8 cellular contexts compared by ENCODE assay signal in genomic region chr9:96344458-96345180, GRCh38.
DNase-seq lines count a peak whose midpoint lies in the region; ATAC-seq and TF ChIP-seq lines count a peak whose summit lies in the region.

No MANE protein-coding gene starts in this region.

- in situ Hi-C loops in astrocyte of the cerebellum (cut with HindIII; ENCODE audit: low sequenced_read_pairs) = no loop called here

- peak; percentile 4 for DNase-seq in CMK (ENCODE audit: low read depth)
- peak; percentile 27 for DNase-seq in NCI-H146 treated with DMSO at 0.1 percent for 48 hours (lab: John Stamatoyannopoulos, UW; ENCODE audit: unreplicated experiment)
- DNase-seq in astrocyte of the cerebellum (ENCODE audit: low read depth) = peak; percentile 96
- peak in 42 of 51 donors; percentile 1 to 86 (median 43) for DNase-seq in hypothalamus (lab: John Stamatoyannopoulos, UW)
- peak; percentile 91 for DNase-seq in stromal cell of bone marrow (ENCODE audit: low read depth)
- DNase-seq in T-helper 2 cell = no peak
- no peak for DNase-seq in stimulated activated CD4-positive, alpha-beta T cell treated with anti-CD3 and anti-CD28 coated beads, Interleukin-4, amount 100 ng/mL, for 24 hours

- no peak for TF ChIP-seq CTCF in astrocyte of the cerebellum (IDR thresholded peaks at IDR 0.05; ENCODE audit: low read depth, low read length, missing control alignments)

- H3K4me3 ChIP-seq in astrocyte of the cerebellum (ENCODE audit: low read depth, low read length) = no peak overlapping the region

- no peak for ATAC-seq in GM21723 (IDR thresholded peaks at IDR 0.05; ENCODE audit: unreplicated experiment)

Comparison
In these comparisons a context has a peak if more than half of its experiments do, and no peak if none do; other contexts are left out.
1. DNase-seq: peak in CMK (single experiment), NCI-H146 treated with DMSO at 0.1 percent for 48 hours (single experiment), astrocyte of the cerebellum (single experiment), hypothalamus (42 of 51) and stromal cell of bone marrow (single experiment); none in T-helper 2 cell (0 of 5) and stimulated activated CD4-positive, alpha-beta T cell treated with anti-CD3 and anti-CD28 coated beads, Interleukin-4, amount 100 ng/mL, for 24 hours (single experiment).